Comparison of ENCODE assay signal across 2 cellular contexts in genomic region chr11:44000731-44001130, GRCh38.
TF ChIP-seq lines count a peak whose summit lies in the region.

No MANE protein-coding gene starts in this region.

TF ChIP-seq in K562, 482 proteins besides CTCF, POLR2A, EP300 and RAD21:
- peak; percentile 37; the same call in 1 of the 2 replicates for TF ChIP-seq BCOR (IDR thresholded peaks at IDR 0.05)
- peak; percentile 93 for TF ChIP-seq RBM25 (IDR thresholded peaks at IDR 0.05; ENCODE audit: low read depth, low read length, severe bottlenecking)
- TF ChIP-seq KDM1A (IDR thresholded peaks at IDR 0.05), result peak; percentile 13 to 20; a peak in 1 of 4 replicates
- TF ChIP-seq ZBTB12 (CRISPR knock-in tag; IDR thresholded peaks at IDR 0.05), result no peak
TF ChIP-seq in K562: peak in this region for 3.

TF ChIP-seq in neural cell, 6 proteins besides CTCF, POLR2A, EP300 and RAD21:
- no peak for TF ChIP-seq REST (IDR thresholded peaks at IDR 0.05; ENCODE audit: borderline replicate concordance)
- no peak for TF ChIP-seq EZH2 (IDR thresholded peaks at IDR 0.05; ENCODE audit: borderline replicate concordance, insufficient read depth, low read length, poor library complexity, severe bottlenecking)
- TF ChIP-seq MXI1 (conservative IDR thresholded peaks at IDR 0.05; ENCODE audit: poor library complexity, severe bottlenecking), result no peak
- TF ChIP-seq POLR2AphosphoS5 (IDR thresholded peaks at IDR 0.05), result no peak
- no peak for TF ChIP-seq TAF1 (IDR thresholded peaks at IDR 0.05; ENCODE audit: low read depth)
- TF ChIP-seq SMC3 (conservative IDR thresholded peaks at IDR 0.05; ENCODE audit: poor library complexity), result no peak
